In the genomic region with DNA sequence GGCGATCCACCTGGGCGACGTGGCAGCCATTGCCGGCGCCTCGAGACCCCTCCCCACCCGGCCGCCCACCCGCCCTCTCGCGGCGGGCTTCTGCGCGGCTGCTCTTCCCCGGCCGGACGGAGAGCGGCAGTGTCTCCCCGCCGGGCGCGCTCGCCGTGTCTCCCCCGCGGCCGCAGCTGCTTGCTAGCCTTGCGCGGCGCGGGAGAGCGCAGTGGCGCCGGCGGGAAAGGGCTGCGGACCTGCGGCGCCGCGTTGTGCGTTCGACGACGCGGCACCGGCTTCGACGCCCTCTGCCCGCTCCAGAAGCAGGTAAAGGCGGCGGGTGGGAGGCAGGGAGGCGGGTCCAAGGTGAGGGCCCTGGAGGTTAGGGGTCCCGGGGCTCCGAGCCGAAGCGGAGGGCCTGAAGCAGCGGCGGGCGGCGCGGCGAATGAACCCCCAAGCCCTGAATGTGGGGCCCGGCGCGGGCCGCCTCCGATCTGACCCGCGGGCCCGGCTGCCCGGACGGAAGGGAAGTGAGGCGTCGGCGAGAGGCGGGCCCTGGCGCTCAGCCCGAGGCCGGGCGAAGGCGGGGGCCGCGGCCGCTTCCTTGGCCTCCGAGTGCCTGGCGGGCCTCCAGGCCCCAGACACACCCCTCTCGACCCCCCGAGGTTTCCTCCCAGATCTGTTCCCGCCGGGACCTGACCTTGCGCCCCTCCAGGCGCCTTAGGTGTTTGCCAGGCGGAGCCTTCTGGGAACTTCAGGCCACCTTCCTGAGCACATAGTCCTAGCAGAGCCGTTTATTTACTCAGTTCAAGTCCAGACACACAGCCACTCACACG, we compare ENCODE assay signal across 8 cellular contexts. TPM values are rescaled to one million over a fixed set of nuclear protein-coding genes. Genes with fewer than 3 reads are reported as not detected.
DNase-seq lines count a peak whose midpoint lies in the region; ATAC-seq and TF ChIP-seq lines count a peak whose summit lies in the region.

A gene (plus strand): TSS at position 129 of the 818 bp plus-strand sequence. CDS start 40,491 bp downstream, outside the sequence.

- H3K36me3 Mint-ChIP-seq in activated CD4-positive, alpha-beta memory T cell treated with anti-CD3 and anti-CD28 coated beads for 36 hours = peaks cover 3% of the 10 kb centered on the region

- peaks cover 31% of the 10 kb centered on the region for H3K4me1 ChIP-seq in BLaER1
- peaks cover 0 to 17% of the 10 kb centered on the region in 2 donors for H3K4me1 ChIP-seq in duodenal mucosa (ENCODE audit: control insufficient read depth in 1 of 2, insufficient read depth in 2 of 2, low read length in 2 of 2)
- peaks cover 0 to 3% of the 10 kb centered on the region in 2 donors for H3K4me1 ChIP-seq in lung (ENCODE audit: control insufficient read depth in 2 of 2, insufficient read depth in 2 of 2, low read length in 2 of 2)

- peaks cover 32% of the 10 kb centered on the region for H3K4me1 Mint-ChIP-seq in activated CD4-positive, alpha-beta memory T cell treated with anti-CD3 and anti-CD28 coated beads for 36 hours (ENCODE audit: low read depth)

- peaks cover 25% of the 10 kb centered on the region for H3K36me3 ChIP-seq in BLaER1
- no peaks in the 10 kb centered on the region for H3K36me3 ChIP-seq in duodenal mucosa (ENCODE audit: control insufficient read depth in 1 of 2, insufficient read depth in 2 of 2, low read length in 2 of 2)
- no peaks in the 10 kb centered on the region for H3K36me3 ChIP-seq in lung (ENCODE audit: control insufficient read depth in 2 of 2, insufficient read depth in 2 of 2, low read length in 2 of 2)

- no peaks in the 10 kb centered on the region for H3K9me3 ChIP-seq in BLaER1
- H3K9me3 ChIP-seq in duodenal mucosa (ENCODE audit: control insufficient read depth in 1 of 2, low read length in 2 of 2) = no peaks in the 10 kb centered on the region
- no peaks in the 10 kb centered on the region for H3K9me3 ChIP-seq in lung (ENCODE audit: control insufficient read depth in 2 of 2, insufficient read depth in 1 of 2, low read length in 1 of 2)

- no peaks in the 10 kb centered on the region for H3K27me3 ChIP-seq in BLaER1
- H3K27me3 ChIP-seq in duodenal mucosa (ENCODE audit: control insufficient read depth in 1 of 2, insufficient read depth in 2 of 2, low read length in 2 of 2) = no peaks in the 10 kb centered on the region
- no peaks in the 10 kb centered on the region for H3K27me3 ChIP-seq in lung (ENCODE audit: control insufficient read depth, insufficient read depth)

- peak; percentile 72 for TF ChIP-seq CTCF in lung (IDR thresholded peaks at IDR 0.05; ENCODE audit: control extremely low read depth, extremely low read depth)

- peak within 1 kb of the TSS; percentile 89 for H3K4me2 ChIP-seq in BLaER1

- no peaks in the 10 kb centered on the region for H3K9me3 Mint-ChIP-seq in activated CD4-positive, alpha-beta memory T cell treated with anti-CD3 and anti-CD28 coated beads for 36 hours

- no peaks in the 10 kb centered on the region for H3K27me3 Mint-ChIP-seq in activated CD4-positive, alpha-beta memory T cell treated with anti-CD3 and anti-CD28 coated beads for 36 hours

- ATAC-seq in HG03469 (IDR thresholded peaks at IDR 0.05; ENCODE audit: unreplicated experiment) (peak; percentile 24), lung (ENCODE audit: insufficient read depth, low FRiP score) (peak; percentile 75)

- H3K27ac ChIP-seq in BLaER1 = peak within 1 kb of the TSS; percentile 99
- H3K27ac ChIP-seq in duodenal mucosa (ENCODE audit: low read depth, low read length) = peak within 1 kb of the TSS; percentile 98
- peak within 1 kb of the TSS; percentile 100 for H3K27ac ChIP-seq in lung (ENCODE audit: low read depth in 1 of 2, low read length in 1 of 2)

- intact Hi-C loops in activated CD4-positive, alpha-beta memory T cell treated with anti-CD3 and anti-CD28 coated beads for 36 hours (cut with micrococcal nuclease) = loop anchor here (1.0 to 5.0 kb wide), 7 partner anchors 65 to 615 kb away; a partner anchor contains a TSS

- 0 to 1% methylated on average over 70 to 95 of the region's 95 CpGs for WGBS in lung, 2 donors

- H4K20me1 ChIP-seq in BLaER1 = peaks cover 9% of the 10 kb centered on the region; the same call in 1 of the 2 replicates

- peak within 1 kb of the TSS; percentile 98 for H3K27ac Mint-ChIP-seq in activated CD4-positive, alpha-beta memory T cell treated with anti-CD3 and anti-CD28 coated beads for 36 hours

- DNase-seq in GM19240 (ENCODE audit: insufficient read length, low spot score) = peak; percentile 41
- DNase-seq in NCI-H748 treated with DMSO at 0.1 percent for 48 hours (lab: John Stamatoyannopoulos, UW) = peak; percentile 38
- DNase-seq in activated CD4-positive, alpha-beta memory T cell treated with anti-CD3 and anti-CD28 coated beads for 36 hours = peak; percentile 78
- peak; percentile 89 for DNase-seq in lung (ENCODE audit: low spot score)
- peak; percentile 44 to 63 (median 57) for DNase-seq in stimulated activated CD4-positive, alpha-beta T cell treated with anti-CD3 and anti-CD28 coated beads, TNF-alpha, amount 100 ng/mL, for 4 hours (ENCODE audit: low read depth in 3 of 3)

- H3K4me3 Mint-ChIP-seq in activated CD4-positive, alpha-beta memory T cell treated with anti-CD3 and anti-CD28 coated beads for 36 hours = peak within 1 kb of the TSS; percentile 92

- POLR2A ChIA-PET in activated CD4-positive, alpha-beta memory T cell treated with anti-CD3 and anti-CD28 coated beads for 36 hours (lab: Charles Lee) = interaction anchor here (0.5 to 2.3 kb wide), 18 partner anchors 10 to 359 kb away, joined by 3 to 20 read pairs (median 5); a partner anchor contains a TSS

- H3K4me3 ChIP-seq in BLaER1 (peak within 1 kb of the TSS; percentile 96), duodenal mucosa (ENCODE audit: low read depth in 1 of 2, low read length in 2 of 2) (peak within 1 kb of the TSS; percentile 73 to 93), lung (peak within 1 kb of the TSS; percentile 95)

- H3K9ac ChIP-seq in BLaER1 (peak within 1 kb of the TSS; percentile 99), duodenal mucosa (ENCODE audit: low read depth in 1 of 2, low read length in 2 of 2) (peak within 1 kb of the TSS; percentile 91 to 94)

- CTCF ChIA-PET in activated CD4-positive, alpha-beta memory T cell treated with anti-CD3 and anti-CD28 coated beads for 36 hours (lab: Charles Lee) = interaction anchor here (0.6 to 1.9 kb wide), 13 partner anchors 10 to 269 kb away, joined by 3 to 17 read pairs (median 3); no protein-coding TSS in a partner anchor

RNA-seq across cellular contexts. Expression of the gene that starts here (rescaled TPM):
- 10 to 100 TPM; 19.3 to 21.9 TPM for total RNA-seq in activated CD4-positive, alpha-beta memory T cell treated with anti-CD3 and anti-CD28 coated beads for 36 hours
- 10 to 100 TPM in 1 of 2 donors, 1 to 10 TPM in 1; 9.4 to 33.6 TPM for total RNA-seq in lung
- 1 to 10 TPM; 1.8 to 2.4 TPM for polyA plus RNA-seq in lung

Comparison
In these comparisons a context has a peak if more than half of its experiments do, and no peak if none do; other contexts are left out.
1. Peak in every context shown above with its lines: DNase-seq, ATAC-seq, H3K4me3 ChIP-seq and H3K27ac ChIP-seq.
2. DNase-seq: peak in every context shown above with its lines; median percentile 89 in lung; 78 in activated CD4-positive, alpha-beta memory T cell treated with anti-CD3 and anti-CD28 coated beads for 36 hours; 57 in stimulated activated CD4-positive, alpha-beta T cell treated with anti-CD3 and anti-CD28 coated beads, TNF-alpha, amount 100 ng/mL, for 4 hours; 41 in GM19240; 38 in NCI-H748 treated with DMSO at 0.1 percent for 48 hours.